15 cellular contexts compared by ENCODE assay signal in the genomic region with DNA sequence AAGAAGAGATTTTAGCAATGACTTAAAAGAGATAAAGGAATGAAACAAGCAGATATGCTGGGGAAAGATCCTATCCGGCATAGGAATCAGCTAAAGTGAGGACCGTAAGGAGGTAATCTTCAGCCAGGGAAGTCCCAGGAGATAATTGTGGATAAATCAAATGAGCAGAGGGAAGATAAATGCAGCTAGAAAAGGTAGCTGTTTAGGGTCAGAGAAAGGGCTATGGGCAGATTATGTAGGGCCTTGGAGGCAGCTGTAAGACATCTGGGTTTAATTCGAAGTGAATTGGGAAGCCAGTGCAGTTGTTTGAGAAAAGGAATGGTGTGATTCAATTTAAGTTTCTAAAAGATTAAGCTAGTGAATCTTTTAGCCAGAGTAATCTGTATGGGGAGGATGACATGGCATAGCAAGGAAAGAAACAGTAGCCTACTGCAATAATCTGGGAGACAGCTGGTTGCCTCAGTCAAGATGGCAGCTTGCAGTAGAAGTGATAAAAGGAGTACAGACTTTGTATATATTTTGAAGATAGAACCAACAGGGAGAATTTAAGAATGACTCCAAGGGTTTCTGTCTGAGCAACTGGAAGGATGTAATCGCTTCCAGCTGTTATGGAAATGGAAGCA.
DNase-seq lines count a peak whose midpoint lies in the region; ATAC-seq and TF ChIP-seq lines count a peak whose summit lies in the region.
"Had no signal": no experiment of that assay in that cellular context is flagged by ENCODE, and none has a peak within 500 bp of the region (broad histone marks: within the 10 kb centered on the region; RNA-seq: fewer than 3 reads in every experiment).

No MANE protein-coding gene starts in this region.

- H3K36me3 ChIP-seq in upper lobe of left lung, result no peaks in the 10 kb centered on the region
- H3K36me3 ChIP-seq: HAP-1 had no signal

- H3K27me3 Mint-ChIP-seq in nephron progenitor cell (ENCODE audit: low read depth, poor library complexity) (no peaks in the 10 kb centered on the region), type B pancreatic cell (no peaks in the 10 kb centered on the region)
- H3K27me3 Mint-ChIP-seq in activated CD8-positive, alpha-beta T cell treated with anti-CD3 and anti-CD28 coated beads, Interleukin-2, amount 10 ng/mL, durations not matched to agents 7 days and 5 days (ENCODE audit: low read depth), result no peaks in the 10 kb centered on the region
- H3K27me3 Mint-ChIP-seq: CD4-positive, alpha-beta T cell had no signal

- CTCF ChIA-PET in activated CD8-positive, alpha-beta T cell treated with anti-CD3 and anti-CD28 coated beads, Interleukin-2, amount 10 ng/mL, durations not matched to agents 7 days and 5 days (lab: Charles Lee), result no interaction called here

- no peaks in the 10 kb centered on the region for H3K9me3 Mint-ChIP-seq in nephron progenitor cell
- H3K9me3 Mint-ChIP-seq in type B pancreatic cell, result peaks cover 6% of the 10 kb centered on the region
- no peaks in the 10 kb centered on the region for H3K9me3 Mint-ChIP-seq in activated CD8-positive, alpha-beta T cell treated with anti-CD3 and anti-CD28 coated beads, Interleukin-2, amount 10 ng/mL, durations not matched to agents 7 days and 5 days (ENCODE audit: insufficient read depth)

- ATAC-seq in SK-N-SH treated with all-trans-retinoic acid at 6 μM for 48 hours (peak; percentile 47; the same call in 2 of the 3 replicates), upper lobe of left lung (ENCODE audit: low FRiP score in 2 of 2) (no peak)
- no peak for ATAC-seq in activated CD8-positive, alpha-beta T cell treated with anti-CD3 and anti-CD28 coated beads, Interleukin-2, amount 10 ng/mL, durations not matched to agents 7 days and 5 days

- no peaks in the 10 kb centered on the region for H3K4me1 ChIP-seq in upper lobe of left lung
- H3K4me1 ChIP-seq: Caco-2, HAP-1 had no signal

- H3K27me3 ChIP-seq in upper lobe of left lung, result no peaks in the 10 kb centered on the region

- no peak overlapping the region for H3K4me3 Mint-ChIP-seq in nephron progenitor cell
- no peak overlapping the region for H3K4me3 Mint-ChIP-seq in type B pancreatic cell
- H3K4me3 Mint-ChIP-seq in activated CD8-positive, alpha-beta T cell treated with anti-CD3 and anti-CD28 coated beads, Interleukin-2, amount 10 ng/mL, durations not matched to agents 7 days and 5 days, result no peak overlapping the region
- H3K4me3 Mint-ChIP-seq: CD4-positive, alpha-beta T cell had no signal

- H3K4me3 ChIP-seq in foreskin fibroblast (ENCODE audit: low read depth in 1 of 2, low read length in 2 of 2) (no peak overlapping the region), upper lobe of left lung (no peak overlapping the region)
- H3K4me3 ChIP-seq: HAP-1 had no signal

- no peaks in the 10 kb centered on the region for H3K36me3 Mint-ChIP-seq in nephron progenitor cell (ENCODE audit: low read depth)
- peaks cover 8% of the 10 kb centered on the region for H3K36me3 Mint-ChIP-seq in type B pancreatic cell
- H3K36me3 Mint-ChIP-seq in activated CD8-positive, alpha-beta T cell treated with anti-CD3 and anti-CD28 coated beads, Interleukin-2, amount 10 ng/mL, durations not matched to agents 7 days and 5 days (ENCODE audit: low read depth), result no peaks in the 10 kb centered on the region

- no peak overlapping the region for H3K27ac ChIP-seq in upper lobe of left lung

- 77 to 86% methylated on average over 4 of the region's 4 CpGs for WGBS in upper lobe of left lung, 2 donors

- peaks cover 17% of the 10 kb centered on the region for H3K4me1 Mint-ChIP-seq in nephron progenitor cell
- peaks cover 15% of the 10 kb centered on the region for H3K4me1 Mint-ChIP-seq in type B pancreatic cell (ENCODE audit: unreplicated experiment)
- H3K4me1 Mint-ChIP-seq in activated CD8-positive, alpha-beta T cell treated with anti-CD3 and anti-CD28 coated beads, Interleukin-2, amount 10 ng/mL, durations not matched to agents 7 days and 5 days (ENCODE audit: low read depth), result no peaks in the 10 kb centered on the region

- no peak for TF ChIP-seq CTCF in foreskin fibroblast (IDR thresholded peaks at IDR 0.05; ENCODE audit: low read depth, low read length)
- no peak for TF ChIP-seq CTCF in nephron progenitor cell (IDR thresholded peaks at IDR 0.05)
- no peak for TF ChIP-seq CTCF in upper lobe of left lung (IDR thresholded peaks at IDR 0.05)
- TF ChIP-seq CTCF in type B pancreatic cell (conservative IDR thresholded peaks at IDR 0.05), result no peak

- DNase-seq in NCI-H82 (lab: John Stamatoyannopoulos, UW) (peak; percentile 32), foreskin fibroblast (peak; percentile 6 to 58), nephron progenitor cell (no peak), T-helper 1 cell (no peak), upper lobe of left lung (no peak), type B pancreatic cell (ENCODE audit: extremely low spot score, unreplicated experiment) (no peak)
- DNase-seq in activated CD8-positive, alpha-beta T cell treated with anti-CD3 and anti-CD28 coated beads, Interleukin-2, amount 10 ng/mL, durations not matched to agents 7 days and 5 days, result no peak
- DNase-seq: ACHN; C1 segment of cervical spinal cord; Caco-2; CD4-positive, alpha-beta T cell; DMS53; GF-D8 had no signal

- no peak for TF ChIP-seq EP300 in upper lobe of left lung (IDR thresholded peaks at IDR 0.05)

- H3K27ac Mint-ChIP-seq in nephron progenitor cell, result peak overlapping the region; percentile 15
- H3K27ac Mint-ChIP-seq in type B pancreatic cell, result no peak overlapping the region
- H3K27ac Mint-ChIP-seq in activated CD8-positive, alpha-beta T cell treated with anti-CD3 and anti-CD28 coated beads, Interleukin-2, amount 10 ng/mL, durations not matched to agents 7 days and 5 days, result no peak overlapping the region
- H3K27ac Mint-ChIP-seq: CD4-positive, alpha-beta T cell had no signal

- no peaks in the 10 kb centered on the region for H3K9me3 ChIP-seq in upper lobe of left lung
- H3K9me3 ChIP-seq: Caco-2, HAP-1 had no signal

- POLR2A ChIA-PET in activated CD8-positive, alpha-beta T cell treated with anti-CD3 and anti-CD28 coated beads, Interleukin-2, amount 10 ng/mL, durations not matched to agents 7 days and 5 days (lab: Charles Lee), result no interaction called here

- TF ChIP-seq POLR2A in upper lobe of left lung (IDR thresholded peaks at IDR 0.05), result no peak

TF ChIP-seq in SK-N-SH treated with all-trans-retinoic acid at 6 μM for 48 hours, 23 proteins besides CTCF, POLR2A, EP300 and RAD21:
- TF ChIP-seq TCF4 (CRISPR knock-in tag; IDR thresholded peaks at IDR 0.05; ENCODE audit: borderline replicate concordance) (peak; percentile 35; the same call in 1 of the 2 replicates), ZNF565 (CRISPR knock-in tag; conservative IDR thresholded peaks at IDR 0.05; ENCODE audit: low read depth) (no peak), ZFP30 (CRISPR knock-in tag; IDR thresholded peaks at IDR 0.05) (peak; percentile 38; the same call in 1 of the 2 replicates)

Comparison
In these comparisons a context has a peak if more than half of its experiments do, and no peak if none do; other contexts are left out.
1. DNase-seq: peak in NCI-H82 (single experiment) and foreskin fibroblast (2 of 2); none in nephron progenitor cell (single experiment), T-helper 1 cell (0 of 5), upper lobe of left lung (0 of 2), type B pancreatic cell (single experiment) and activated CD8-positive, alpha-beta T cell treated with anti-CD3 and anti-CD28 coated beads, Interleukin-2, amount 10 ng/mL, durations not matched to agents 7 days and 5 days (single experiment).